Comparison of ENCODE assay signal across 1 cellular context in genomic region chr7:74173866-74174605, GRCh38.
TF ChIP-seq lines count a peak whose summit lies in the region.

Gene EIF4H (plus strand): TSS chr7:74174356. CDS start chr7:74174384, 28 bp downstream.

TF ChIP-seq in HepG2, 621 proteins besides CTCF, POLR2A, EP300 and RAD21 (continued from another document and continues in another):
- TF ChIP-seq PBX3 (CRISPR knock-in tag; IDR thresholded peaks at IDR 0.05; ENCODE audit: borderline replicate concordance) = peak; percentile 69; the same call in 1 of the 2 replicates
- TF ChIP-seq FUBP1 (CRISPR knock-in tag; IDR thresholded peaks at IDR 0.05; ENCODE audit: borderline replicate concordance) = peak; percentile 94; the same call in 1 of the 2 replicates
- peak; percentile 63; the same call in 1 of the 2 replicates for TF ChIP-seq ZFP91 (CRISPR knock-in tag; IDR thresholded peaks at IDR 0.05; ENCODE audit: borderline replicate concordance)
- TF ChIP-seq PAWR (CRISPR knock-in tag; IDR thresholded peaks at IDR 0.05; ENCODE audit: borderline replicate concordance) = no peak
- no peak for TF ChIP-seq ZNF512B (CRISPR knock-in tag; IDR thresholded peaks at IDR 0.05; ENCODE audit: borderline replicate concordance)
- no peak for TF ChIP-seq HNF1B (CRISPR knock-in tag; IDR thresholded peaks at IDR 0.05)
- peak; percentile 87 for TF ChIP-seq PHF8 (CRISPR knock-in tag; IDR thresholded peaks at IDR 0.05)
- peak; percentile 61; the same call in 1 of the 2 replicates for TF ChIP-seq ISL2 (CRISPR knock-in tag; IDR thresholded peaks at IDR 0.05)
- peak; percentile 95 for TF ChIP-seq HOXA3 (CRISPR knock-in tag; IDR thresholded peaks at IDR 0.05)
- TF ChIP-seq YEATS2 (CRISPR knock-in tag; IDR thresholded peaks at IDR 0.05; ENCODE audit: borderline replicate concordance) = peak; percentile 50; the same call in 1 of the 2 replicates
- no peak; the same call in 1 of the 2 replicates for TF ChIP-seq SKIL (CRISPR knock-in tag; IDR thresholded peaks at IDR 0.05; ENCODE audit: borderline replicate concordance)
- TF ChIP-seq ZNF558 (CRISPR knock-in tag; IDR thresholded peaks at IDR 0.05; ENCODE audit: borderline replicate concordance) = peak; percentile 86; the same call in 1 of the 2 replicates
- no peak for TF ChIP-seq HNF1A (IDR thresholded peaks at IDR 0.05; ENCODE audit: low read depth)
- peak; percentile 77; the same call in 1 of the 2 replicates for TF ChIP-seq HNF1A (CRISPR knock-in tag; IDR thresholded peaks at IDR 0.05; ENCODE audit: borderline replicate concordance)
- no peak; the same call in 1 of the 2 replicates for TF ChIP-seq PAX8 (CRISPR knock-in tag; IDR thresholded peaks at IDR 0.05; ENCODE audit: borderline replicate concordance)
- no peak; the same call in 1 of the 2 replicates for TF ChIP-seq ATF2 (CRISPR knock-in tag; IDR thresholded peaks at IDR 0.05)
- TF ChIP-seq ZNF703 (CRISPR knock-in tag; IDR thresholded peaks at IDR 0.05; ENCODE audit: borderline replicate concordance) = no peak
- TF ChIP-seq HINFP (CRISPR knock-in tag; IDR thresholded peaks at IDR 0.05; ENCODE audit: low read depth) = no peak
- TF ChIP-seq BCL6 (CRISPR knock-in tag; IDR thresholded peaks at IDR 0.05) = no peak
- TF ChIP-seq TFAP4 (IDR thresholded peaks at IDR 0.05; ENCODE audit: borderline replicate concordance, low read depth) = peak; percentile 93
- no peak for TF ChIP-seq NPAS2 (CRISPR knock-in tag; IDR thresholded peaks at IDR 0.05; ENCODE audit: borderline replicate concordance)
- TF ChIP-seq ARNT (IDR thresholded peaks at IDR 0.05) = no peak
- TF ChIP-seq PRDM15 (CRISPR knock-in tag; IDR thresholded peaks at IDR 0.05) = peak; percentile 70; the same call in 1 of the 2 replicates
- TF ChIP-seq ASH2L (IDR thresholded peaks at IDR 0.05; ENCODE audit: insufficient read length, low read depth, low read length) = peak; percentile 83
- no peak for TF ChIP-seq SNRNP70 (IDR thresholded peaks at IDR 0.05; ENCODE audit: low read depth, low read length)
- no peak for TF ChIP-seq MZF1 (CRISPR knock-in tag; IDR thresholded peaks at IDR 0.05; ENCODE audit: borderline replicate concordance)
- no peak for TF ChIP-seq SOX6 (IDR thresholded peaks at IDR 0.05)
- no peak; the same call in 1 of the 2 replicates for TF ChIP-seq SOX6 (CRISPR knock-in tag; IDR thresholded peaks at IDR 0.05)
